39 cellular contexts compared by ENCODE assay signal in genomic region chr15:45212493-45212892, GRCh38. TPM values are rescaled to one million over a fixed set of nuclear protein-coding genes. Genes with fewer than 3 reads are reported as not detected.
"Had no signal": no experiment of that assay in that cellular context is flagged by ENCODE, and none has a peak within 500 bp of the region (broad histone marks: within the 10 kb centered on the region; RNA-seq: fewer than 3 reads in every experiment).

No MANE protein-coding gene starts in this region.

- H3K9me3 ChIP-seq: MG63 had no signal

- H3K36me3 ChIP-seq: MG63 had no signal

- DNase-seq: Karpas-422, Kasumi-1, MG63, MM.1S, MV-4-11, NCI-H1048, NCI-H1092, NCI-H1092 treated with DMSO at 0.1 percent for 48 hours, NCI-H1105, NCI-H1105 treated with DMSO at 0.1 percent for 48 hours, NCI-H1417, NCI-H1417 treated with DMSO at 0.1 percent for 48 hours, NCI-H1436, NCI-H1436 treated with DMSO at 0.1 percent for 48 hours, NCI-H146, NCI-H1694, NCI-H1694 treated with DMSO at 0.1 percent for 48 hours, NCI-H187, NCI-H187 treated with DMSO at 0.1 percent for 48 hours, NCI-H1930, NCI-H2029, NCI-H2029 treated with DMSO at 0.1 percent for 48 hours, NCI-H2081, NCI-H2081 treated with DMSO at 0.1 percent for 48 hours, NCI-H2107, NCI-H2171, NCI-H2171 treated with DMSO at 0.1 percent for 48 hours, NCI-H2227 treated with DMSO at 0.1 percent for 48 hours, NCI-H226, NCI-H345, NCI-H446, NCI-H446 treated with DMSO at 0.1 percent for 48 hours, NCI-H510A, NCI-H510A treated with DMSO at 0.1 percent for 48 hours, NCI-H524 had no signal

- H3K4me3 ChIP-seq: MG63 had no signal

- H3K27me3 ChIP-seq: MG63 had no signal

RNA-seq across cellular contexts. Expression of gene SLC28A2, which starts 39.5 kb away (rescaled TPM):
- total RNA-seq: LHCN-M2, M059J, MCF 10A, NCI-H460 had no signal
